ENCODE assay signal across 15 cellular contexts in the genomic region with DNA sequence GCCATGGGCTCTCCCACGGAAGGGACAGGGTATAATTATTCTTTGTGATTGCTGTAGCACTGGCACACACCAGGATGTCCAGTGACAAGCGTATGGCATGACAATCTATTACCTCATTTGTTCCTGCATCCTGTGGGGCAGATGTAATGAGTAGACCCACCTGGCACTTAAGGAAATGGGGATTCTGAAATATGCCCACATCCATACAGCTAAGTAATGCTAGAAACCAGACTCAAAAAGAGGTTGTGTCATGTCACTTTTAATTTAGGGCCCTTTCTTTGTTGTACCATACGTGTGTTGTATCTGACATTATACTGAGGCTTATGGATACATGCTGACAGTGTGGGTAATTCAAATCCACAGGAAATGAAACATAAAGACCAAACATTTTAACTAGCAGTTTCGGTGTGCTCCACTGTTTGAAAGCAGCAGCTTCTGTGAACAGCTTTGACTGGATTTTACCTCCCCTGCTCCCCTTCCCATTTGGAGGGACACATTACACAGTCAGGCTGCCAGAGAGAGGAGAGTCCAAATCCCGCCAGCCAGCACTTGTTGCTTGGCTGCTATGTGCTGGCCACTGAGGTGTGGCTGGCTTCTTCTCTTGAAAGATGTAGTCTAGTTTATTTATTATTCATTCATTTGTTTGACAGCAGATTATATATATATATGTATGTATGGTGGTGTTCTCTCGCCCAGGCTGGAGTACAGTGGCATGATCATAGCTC. TPM values are rescaled to one million over a fixed set of nuclear protein-coding genes. Genes with fewer than 3 reads are reported as not detected.
DNase-seq lines count a peak whose midpoint lies in the region; ATAC-seq and TF ChIP-seq lines count a peak whose summit lies in the region.
"Had no signal": no experiment of that assay in that cellular context is flagged by ENCODE, and none has a peak within 500 bp of the region (broad histone marks: within the 10 kb centered on the region; RNA-seq: fewer than 3 reads in every experiment).

No MANE protein-coding gene starts in this region.

- intact Hi-C loops in testis (cut with DNase I; ENCODE audit: low total_unique reads), result no loop called here

- no peaks in the 10 kb centered on the region for H3K36me3 ChIP-seq in testis (ENCODE audit: low read depth, missing control alignments)
- H3K36me3 ChIP-seq: esophagus muscularis mucosa, ovary, SJSA1 had no signal

- no peak for TF ChIP-seq CTCF in testis (IDR thresholded peaks at IDR 0.05)

- H3K36me3 Mint-ChIP-seq in activated naive CD4-positive, alpha-beta T cell treated with anti-CD3 and anti-CD28 coated beads, Interleukin-2, amount 10 ng/mL, durations not matched to agents 7 days and 5 days, result peaks cover 20% of the 10 kb centered on the region
- peaks cover 11% of the 10 kb centered on the region for H3K36me3 Mint-ChIP-seq in activated naive CD8-positive, alpha-beta T cell treated with anti-CD3 and anti-CD28 coated beads for 36 hours

- no peaks in the 10 kb centered on the region for H3K9me3 ChIP-seq in testis
- H3K9me3 ChIP-seq: esophagus muscularis mucosa, ovary, SJSA1 had no signal

- H3K27ac Mint-ChIP-seq in activated naive CD4-positive, alpha-beta T cell treated with anti-CD3 and anti-CD28 coated beads, Interleukin-2, amount 10 ng/mL, durations not matched to agents 7 days and 5 days, result peak overlapping the region; percentile 73
- H3K27ac Mint-ChIP-seq in activated naive CD8-positive, alpha-beta T cell treated with anti-CD3 and anti-CD28 coated beads for 36 hours, result peak overlapping the region; percentile 39
- H3K27ac Mint-ChIP-seq in stimulated activated naive CD8-positive, alpha-beta T cell treated with anti-CD3 and anti-CD28 coated beads, Interleukin-15, amount 100 ng/mL, for 72 hours, result peak overlapping the region in 1 of 2 donors; percentile 36

- DNase-seq in activated naive CD4-positive, alpha-beta T cell treated with anti-CD3 and anti-CD28 coated beads, Interleukin-2, amount 10 ng/mL, durations not matched to agents 7 days and 5 days, result peak; percentile 31
- DNase-seq in activated naive CD4-positive, alpha-beta T cell treated with anti-CD3 and anti-CD28 coated beads, Interleukin-2, amount 50 U/mL, for 16 hours, result no peak
- peak; percentile 43 for DNase-seq in NCI-H1105 (lab: John Stamatoyannopoulos, UW)
- no peak for DNase-seq in activated naive CD8-positive, alpha-beta T cell treated with anti-CD3 and anti-CD28 coated beads for 36 hours
- DNase-seq in stimulated activated naive CD8-positive, alpha-beta T cell treated with anti-CD3 and anti-CD28 coated beads, Interleukin-15, amount 100 ng/mL, for 72 hours, result no peak
- DNase-seq in testis, result no peak
- DNase-seq: activated CD4-positive, CD25-positive, alpha-beta regulatory T cell; AML-193; mammary epithelial cell had no signal

- TF ChIP-seq POLR2A in testis (IDR thresholded peaks at IDR 0.05), result no peak

- H3K27me3 Mint-ChIP-seq in activated naive CD4-positive, alpha-beta T cell treated with anti-CD3 and anti-CD28 coated beads, Interleukin-2, amount 10 ng/mL, durations not matched to agents 7 days and 5 days, result no peaks in the 10 kb centered on the region
- H3K27me3 Mint-ChIP-seq in activated naive CD8-positive, alpha-beta T cell treated with anti-CD3 and anti-CD28 coated beads for 36 hours, result no peaks in the 10 kb centered on the region
- H3K27me3 Mint-ChIP-seq in stimulated activated naive CD8-positive, alpha-beta T cell treated with anti-CD3 and anti-CD28 coated beads, Interleukin-15, amount 100 ng/mL, for 72 hours, result no peaks in the 10 kb centered on the region

- H3K4me1 ChIP-seq in testis, result no peaks in the 10 kb centered on the region
- H3K4me1 ChIP-seq: SJSA1 had no signal

- peaks cover 75% of the 10 kb centered on the region for H3K4me1 Mint-ChIP-seq in activated naive CD4-positive, alpha-beta T cell treated with anti-CD3 and anti-CD28 coated beads, Interleukin-2, amount 10 ng/mL, durations not matched to agents 7 days and 5 days
- peaks cover 45% of the 10 kb centered on the region for H3K4me1 Mint-ChIP-seq in activated naive CD8-positive, alpha-beta T cell treated with anti-CD3 and anti-CD28 coated beads for 36 hours
- peaks cover 60% of the 10 kb centered on the region for H3K4me1 Mint-ChIP-seq in stimulated activated naive CD8-positive, alpha-beta T cell treated with anti-CD3 and anti-CD28 coated beads, Interleukin-15, amount 100 ng/mL, for 72 hours

- ATAC-seq in stimulated activated naive CD8-positive, alpha-beta T cell treated with anti-CD3 and anti-CD28 coated beads, Interleukin-15, amount 100 ng/mL, for 72 hours, result peak; percentile 60
- no peak for ATAC-seq in GM21723 (IDR thresholded peaks at IDR 0.05; ENCODE audit: unreplicated experiment)
- no peak for ATAC-seq in HG03039 (IDR thresholded peaks at IDR 0.05; ENCODE audit: unreplicated experiment)

- H3K27me3 ChIP-seq in testis, result no peaks in the 10 kb centered on the region
- H3K27me3 ChIP-seq: esophagus muscularis mucosa, ovary, SJSA1 had no signal

- H3K4me3 ChIP-seq in testis, result no peak overlapping the region
- H3K4me3 ChIP-seq: esophagus muscularis mucosa, ovary, SJSA1 had no signal

- H3K27ac ChIP-seq in testis, result peak overlapping the region in 1 of 2 donors; percentile 19
- H3K27ac ChIP-seq: esophagus muscularis mucosa, HL-60, ovary, SJSA1 had no signal

- CTCF ChIA-PET in activated naive CD4-positive, alpha-beta T cell treated with anti-CD3 and anti-CD28 coated beads, Interleukin-2, amount 10 ng/mL, durations not matched to agents 7 days and 5 days (lab: Charles Lee), result interaction anchor here (1.0 to 6.2 kb wide), 4 partner anchors 11 to 45 kb away, joined by 3 to 33 read pairs (median 12); no protein-coding TSS in a partner anchor

- H3K4me3 Mint-ChIP-seq in activated naive CD4-positive, alpha-beta T cell treated with anti-CD3 and anti-CD28 coated beads, Interleukin-2, amount 10 ng/mL, durations not matched to agents 7 days and 5 days, result peak overlapping the region; percentile 32
- H3K4me3 Mint-ChIP-seq in activated naive CD8-positive, alpha-beta T cell treated with anti-CD3 and anti-CD28 coated beads for 36 hours, result no peak overlapping the region
- H3K4me3 Mint-ChIP-seq in stimulated activated naive CD8-positive, alpha-beta T cell treated with anti-CD3 and anti-CD28 coated beads, Interleukin-15, amount 100 ng/mL, for 72 hours, result peak overlapping the region in 1 of 2 donors; percentile 59

- H3K9me3 Mint-ChIP-seq in activated naive CD4-positive, alpha-beta T cell treated with anti-CD3 and anti-CD28 coated beads, Interleukin-2, amount 10 ng/mL, durations not matched to agents 7 days and 5 days, result no peaks in the 10 kb centered on the region
- H3K9me3 Mint-ChIP-seq in activated naive CD8-positive, alpha-beta T cell treated with anti-CD3 and anti-CD28 coated beads for 36 hours, result no peaks in the 10 kb centered on the region
- H3K9me3 Mint-ChIP-seq in stimulated activated naive CD8-positive, alpha-beta T cell treated with anti-CD3 and anti-CD28 coated beads, Interleukin-15, amount 100 ng/mL, for 72 hours, result no peaks in the 10 kb centered on the region

- 72 to 82% methylated on average over 6 of the region's 6 CpGs for WGBS in testis, 2 donors

RNA-seq across cellular contexts. Expression of a gene that starts 21.3 kb away (rescaled TPM):
- total RNA-seq in activated naive CD8-positive, alpha-beta T cell treated with anti-CD3 and anti-CD28 coated beads for 36 hours, result 10 to 100 TPM; 20.3 to 20.6 TPM
- total RNA-seq in testis, result 10 to 100 TPM; 48.1 to 78.9 TPM
- polyA plus RNA-seq in testis (ENCODE audit: insufficient read depth, low read depth, low replicate concordance), result 48.9 TPM

Comparison
In these comparisons a context has a peak if more than half of its experiments do, and no peak if none do; other contexts are left out.
1. DNase-seq: peak in activated naive CD4-positive, alpha-beta T cell treated with anti-CD3 and anti-CD28 coated beads, Interleukin-2, amount 10 ng/mL, durations not matched to agents 7 days and 5 days (single experiment) and NCI-H1105 (single experiment); none in activated naive CD4-positive, alpha-beta T cell treated with anti-CD3 and anti-CD28 coated beads, Interleukin-2, amount 50 U/mL, for 16 hours (single experiment), activated naive CD8-positive, alpha-beta T cell treated with anti-CD3 and anti-CD28 coated beads for 36 hours (single experiment), stimulated activated naive CD8-positive, alpha-beta T cell treated with anti-CD3 and anti-CD28 coated beads, Interleukin-15, amount 100 ng/mL, for 72 hours (0 of 2) and testis (single experiment).